Comparison of ENCODE assay signal across 8 cellular contexts in the genomic region with DNA sequence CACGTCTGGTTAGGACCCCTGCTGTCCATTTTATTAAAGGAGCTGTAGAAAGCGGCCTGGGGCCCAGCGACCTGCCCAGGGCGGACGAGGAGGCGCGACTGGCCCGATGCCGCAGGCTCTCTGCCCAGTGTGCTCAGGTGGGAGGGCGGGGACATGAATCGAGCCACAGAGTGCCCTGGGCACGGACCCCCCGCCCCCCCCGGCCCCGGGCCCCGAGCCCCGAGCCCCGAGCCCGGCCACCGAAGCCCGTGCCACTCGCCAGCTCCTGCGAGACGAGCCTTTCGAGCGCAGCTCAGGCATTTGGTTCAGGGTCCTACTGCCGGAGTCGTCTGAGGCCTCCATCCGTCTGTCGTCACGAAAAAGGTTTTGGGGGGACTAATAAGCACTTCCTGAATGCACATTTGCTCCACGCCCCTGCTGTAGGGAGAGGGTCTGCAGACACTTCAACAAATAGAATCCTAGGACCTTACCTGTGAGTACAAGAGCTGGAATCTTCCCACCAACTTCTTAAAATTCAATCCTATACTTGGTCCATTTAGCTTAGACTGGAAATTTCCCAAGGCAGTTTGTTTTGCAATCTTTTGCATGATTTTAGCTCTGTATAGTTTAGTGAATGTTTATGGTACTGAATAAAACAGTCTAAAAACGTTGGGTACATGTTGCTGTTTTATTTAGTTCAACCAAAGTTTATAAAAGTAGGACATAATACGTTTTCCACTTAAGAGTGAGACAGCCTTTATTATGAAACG. TPM values are rescaled to one million over a fixed set of nuclear protein-coding genes. Genes with fewer than 3 reads are reported as not detected.
DNase-seq lines count a peak whose midpoint lies in the region; ATAC-seq and TF ChIP-seq lines count a peak whose summit lies in the region.

No MANE protein-coding gene starts in this region.

- no peaks in the 10 kb centered on the region for H3K9me3 Mint-ChIP-seq in CD8-positive, alpha-beta memory T cell
- no peaks in the 10 kb centered on the region for H3K9me3 Mint-ChIP-seq in activated CD8-positive, alpha-beta T cell treated with anti-CD3 and anti-CD28 coated beads, Interleukin-2, amount 10 ng/mL, durations not matched to agents 7 days and 5 days (ENCODE audit: insufficient read depth)

- H3K4me3 Mint-ChIP-seq in CD8-positive, alpha-beta memory T cell, result peak overlapping the region; percentile 93 to 98 (median 96)
- peak overlapping the region; percentile 99 for H3K4me3 Mint-ChIP-seq in activated CD8-positive, alpha-beta T cell treated with anti-CD3 and anti-CD28 coated beads, Interleukin-2, amount 10 ng/mL, durations not matched to agents 7 days and 5 days

- WGBS in prostate gland, result under 1% methylated on average over 17 of the region's 35 CpGs

- no peak for TF ChIP-seq POLR2A in prostate gland (IDR thresholded peaks at IDR 0.05)

- intact Hi-C loops in prostate gland (cut with DNase I), result loop anchor here (5.0 kb wide), 2 partner anchors 76 to 84 kb away; a partner anchor contains a TSS

- CTCF ChIA-PET in CD8-positive, alpha-beta memory T cell (lab: Charles Lee), result interaction anchor here (0.6 to 2.2 kb wide), 21 partner anchors 13 to 491 kb away, joined by 3 to 7 read pairs (median 4); a partner anchor contains a TSS
- CTCF ChIA-PET in activated CD8-positive, alpha-beta T cell treated with anti-CD3 and anti-CD28 coated beads, Interleukin-2, amount 10 ng/mL, durations not matched to agents 7 days and 5 days (lab: Charles Lee), result interaction anchor here (0.6 to 2.9 kb wide), 19 partner anchors 13 to 244 kb away, joined by 3 to 16 read pairs (median 4); a partner anchor contains a TSS

- POLR2A ChIA-PET in CD8-positive, alpha-beta memory T cell (lab: Charles Lee), result interaction anchor here (0.6 to 2.8 kb wide), 12 partner anchors 8 to 287 kb away, joined by 3 to 38 read pairs (median 3); a partner anchor contains a TSS
- POLR2A ChIA-PET in activated CD8-positive, alpha-beta T cell treated with anti-CD3 and anti-CD28 coated beads, Interleukin-2, amount 10 ng/mL, durations not matched to agents 7 days and 5 days (lab: Charles Lee), result interaction anchor here (0.5 to 3.5 kb wide), 40 partner anchors 8 to 722 kb away, joined by 3 to 47 read pairs (median 4); a partner anchor contains a TSS

- H3K4me3 ChIP-seq in CD8-positive, alpha-beta memory T cell (ENCODE audit: low read length), result peak overlapping the region; percentile 97
- H3K4me3 ChIP-seq in HUES48 (ENCODE audit: low read depth, low read length), result peak overlapping the region; percentile 98
- peak overlapping the region; percentile 88 to 92 for H3K4me3 ChIP-seq in prostate gland

- no peaks in the 10 kb centered on the region for H3K27me3 Mint-ChIP-seq in CD8-positive, alpha-beta memory T cell
- H3K27me3 Mint-ChIP-seq in activated CD8-positive, alpha-beta T cell treated with anti-CD3 and anti-CD28 coated beads, Interleukin-2, amount 10 ng/mL, durations not matched to agents 7 days and 5 days (ENCODE audit: low read depth), result no peaks in the 10 kb centered on the region

- peaks cover 47 to 60% (median 58%) of the 10 kb centered on the region in 3 donors for H3K4me1 Mint-ChIP-seq in CD8-positive, alpha-beta memory T cell
- H3K4me1 Mint-ChIP-seq in activated CD8-positive, alpha-beta T cell treated with anti-CD3 and anti-CD28 coated beads, Interleukin-2, amount 10 ng/mL, durations not matched to agents 7 days and 5 days (ENCODE audit: low read depth), result peaks cover 58% of the 10 kb centered on the region

- no peaks in the 10 kb centered on the region for H3K36me3 ChIP-seq in CD8-positive, alpha-beta memory T cell (ENCODE audit: insufficient read depth, low read length)
- H3K36me3 ChIP-seq in HUES48 (ENCODE audit: control insufficient read depth, insufficient read depth, low read length) (peaks cover 5% of the 10 kb centered on the region; the same call in 1 of the 2 replicates), prostate gland (no peaks in the 10 kb centered on the region)

- peak overlapping the region; percentile 95 for H3K27ac ChIP-seq in CD8-positive, alpha-beta memory T cell (ENCODE audit: low read depth, low read length)
- H3K27ac ChIP-seq in HUES48 (ENCODE audit: low read depth, low read length), result peak overlapping the region; percentile 100
- peak overlapping the region; percentile 93 for H3K27ac ChIP-seq in foreskin keratinocyte
- peak overlapping the region; percentile 97 to 98 for H3K27ac ChIP-seq in prostate gland

- peaks cover 0 to 30% (median 0%) of the 10 kb centered on the region in 3 donors for H3K36me3 Mint-ChIP-seq in CD8-positive, alpha-beta memory T cell
- H3K36me3 Mint-ChIP-seq in activated CD8-positive, alpha-beta T cell treated with anti-CD3 and anti-CD28 coated beads, Interleukin-2, amount 10 ng/mL, durations not matched to agents 7 days and 5 days (ENCODE audit: low read depth), result peaks cover 18% of the 10 kb centered on the region

- DNase-seq in CD8-positive, alpha-beta memory T cell, result peak in 2 of 5 donors; percentile 38 to 56
- peak; percentile 54 for DNase-seq in activated CD8-positive, alpha-beta T cell treated with anti-CD3 and anti-CD28 coated beads, Interleukin-2, amount 10 ng/mL, durations not matched to agents 7 days and 5 days
- DNase-seq in foreskin keratinocyte, result no peak
- peak; percentile 8 for DNase-seq in prostate gland (ENCODE audit: low spot score)
- DNase-seq in SIG-M5 (lab: John Stamatoyannopoulos, UW), result no peak
- DNase-seq in COLO829 (ENCODE audit: low spot score), result no peak

- no peaks in the 10 kb centered on the region for H3K27me3 ChIP-seq in CD8-positive, alpha-beta memory T cell (ENCODE audit: insufficient read depth, low read length, poor library complexity, severe bottlenecking)
- no peaks in the 10 kb centered on the region for H3K27me3 ChIP-seq in HUES48 (ENCODE audit: control insufficient read depth, insufficient read depth, low read length)
- H3K27me3 ChIP-seq in foreskin keratinocyte, result no peaks in the 10 kb centered on the region
- no peaks in the 10 kb centered on the region for H3K27me3 ChIP-seq in prostate gland (replicated peaks; ENCODE audit: insufficient read depth)

- H3K27ac Mint-ChIP-seq in CD8-positive, alpha-beta memory T cell, result peak overlapping the region; percentile 82 to 99 (median 98)
- peak overlapping the region; percentile 98 for H3K27ac Mint-ChIP-seq in activated CD8-positive, alpha-beta T cell treated with anti-CD3 and anti-CD28 coated beads, Interleukin-2, amount 10 ng/mL, durations not matched to agents 7 days and 5 days

- ATAC-seq in GM21423 (IDR thresholded peaks at IDR 0.05; ENCODE audit: unreplicated experiment) (peak; percentile 12), foreskin keratinocyte (peak; percentile 23)
- no peak for ATAC-seq in activated CD8-positive, alpha-beta T cell treated with anti-CD3 and anti-CD28 coated beads, Interleukin-2, amount 10 ng/mL, durations not matched to agents 7 days and 5 days

- TF ChIP-seq CTCF in foreskin keratinocyte (conservative IDR thresholded peaks at IDR 0.05) (no peak), prostate gland (IDR thresholded peaks at IDR 0.05) (no peak)

- H3K4me1 ChIP-seq in CD8-positive, alpha-beta memory T cell (ENCODE audit: insufficient read depth, low read length), result peaks cover 43% of the 10 kb centered on the region
- H3K4me1 ChIP-seq in HUES48 (ENCODE audit: control insufficient read depth, insufficient read depth, low read length) (peaks cover 16% of the 10 kb centered on the region), foreskin keratinocyte (peaks cover 27% of the 10 kb centered on the region), prostate gland (replicated peaks) (no peaks in the 10 kb centered on the region)

- H3K9me3 ChIP-seq in CD8-positive, alpha-beta memory T cell (ENCODE audit: low read length), result no peaks in the 10 kb centered on the region
- H3K9me3 ChIP-seq in HUES48 (ENCODE audit: control insufficient read depth, insufficient read depth, low read length) (no peaks in the 10 kb centered on the region), prostate gland (no peaks in the 10 kb centered on the region)

- H3K9ac ChIP-seq in HUES48 (ENCODE audit: low read depth, low read length), result peak overlapping the region; percentile 94

RNA-seq across cellular contexts. Expression of a gene that starts 0.7 kb away (rescaled TPM):
- 10 to 100 TPM; 17.9 to 20.9 TPM for total RNA-seq in CD8-positive, alpha-beta memory T cell
- polyA plus RNA-seq in CD8-positive, alpha-beta memory T cell, result 12.6 TPM
- total RNA-seq in activated CD8-positive, alpha-beta T cell treated with anti-CD3 and anti-CD28 coated beads, Interleukin-2, amount 10 ng/mL, durations not matched to agents 7 days and 5 days, result 10 to 100 TPM; 20.7 to 25.0 TPM
- 29.3 and 29.5 TPM in 2 replicates for total RNA-seq in foreskin keratinocyte
- 8.3 and 8.8 TPM in 2 replicates for polyA plus RNA-seq in foreskin keratinocyte
- total RNA-seq in prostate gland, result 10 to 100 TPM; 15.8 to 40.0 TPM

Comparison
In these comparisons a context has a peak if more than half of its experiments do, and no peak if none do; other contexts are left out.
1. DNase-seq: peak in activated CD8-positive, alpha-beta T cell treated with anti-CD3 and anti-CD28 coated beads, Interleukin-2, amount 10 ng/mL, durations not matched to agents 7 days and 5 days (single experiment) and prostate gland (single experiment); none in foreskin keratinocyte (0 of 2), SIG-M5 (single experiment) and COLO829 (single experiment).
2. Peak in every context shown above with its lines, with median percentiles within 50 percentile points of each other: H3K27ac ChIP-seq and H3K4me3 ChIP-seq.